In genomic region chr6:16576391-16577368, GRCh38 we compare ENCODE assay signal across 1 cellular context.
TF ChIP-seq lines count a peak whose summit lies in the region.

No MANE protein-coding gene starts in this region.

TF ChIP-seq in HEK293, 187 proteins besides CTCF, POLR2A, EP300 and RAD21 (continued from another document):
- TF ChIP-seq TSHZ1 (tag by site-specific recombination; IDR thresholded peaks at IDR 0.05; ENCODE audit: borderline replicate concordance) (peak; percentile 16; the same call in 1 of the 2 replicates), ZBTB6 (tag by site-specific recombination; IDR thresholded peaks at IDR 0.05) (no peak), ZBTB26 (tag by site-specific recombination; optimal IDR thresholded peaks at IDR 0.05) (no peak), ZNF843 (tag by site-specific recombination; IDR thresholded peaks at IDR 0.05) (peak; percentile 63), FEZF1 (tag by site-specific recombination; IDR thresholded peaks at IDR 0.05) (peak; percentile 64), KLF7 (tag by site-specific recombination; IDR thresholded peaks at IDR 0.05; ENCODE audit: borderline replicate concordance) (no peak), ZNF148 (tag by site-specific recombination; IDR thresholded peaks at IDR 0.05; ENCODE audit: borderline replicate concordance) (no peak), KLF17 (tag by site-specific recombination; IDR thresholded peaks at IDR 0.05) (peak; percentile 63), SALL2 (tag by site-specific recombination; IDR thresholded peaks at IDR 0.05; ENCODE audit: borderline replicate concordance) (no peak), ZNF768 (tag by site-specific recombination; IDR thresholded peaks at IDR 0.05) (no peak), ZNF449 (tag by site-specific recombination; IDR thresholded peaks at IDR 0.05) (no peak), PRDM6 (tag by site-specific recombination; IDR thresholded peaks at IDR 0.05) (peak; percentile 62), ZNF19 (tag by site-specific recombination; IDR thresholded peaks at IDR 0.05; ENCODE audit: low read depth) (no peak), KLF10 (tag by site-specific recombination; IDR thresholded peaks at IDR 0.05) (peak; percentile 85), ZNF670 (tag by site-specific recombination; IDR thresholded peaks at IDR 0.05; ENCODE audit: low read depth) (no peak), ZNF416 (tag by site-specific recombination; IDR thresholded peaks at IDR 0.05) (no peak), ZBTB8A (tag by site-specific recombination; IDR thresholded peaks at IDR 0.05) (peak; percentile 43), ZNF114 (tag by site-specific recombination; IDR thresholded peaks at IDR 0.05) (no peak), ZNF621 (tag by site-specific recombination; IDR thresholded peaks at IDR 0.05) (no peak), SCRT2 (tag by site-specific recombination; IDR thresholded peaks at IDR 0.05) (no peak), ZNF302 (tag by site-specific recombination; IDR thresholded peaks at IDR 0.05; ENCODE audit: low read depth) (no peak), ZNF791 (tag by site-specific recombination; IDR thresholded peaks at IDR 0.05) (no peak), ZNF354C (tag by site-specific recombination; IDR thresholded peaks at IDR 0.05; ENCODE audit: borderline replicate concordance, low read depth) (no peak), PRDM1 (tag by site-specific recombination; IDR thresholded peaks at IDR 0.05) (0 out of 2 replicates have a peak, but pooled peaks have one; percentile 38), ZIC2 (tag by site-specific recombination; IDR thresholded peaks at IDR 0.05) (no peak), ZNF660 (tag by site-specific recombination; IDR thresholded peaks at IDR 0.05) (no peak), WT1 (tag by site-specific recombination; IDR thresholded peaks at IDR 0.05) (peak; percentile 90), ZNF26 (tag by site-specific recombination; IDR thresholded peaks at IDR 0.05) (no peak), ZNF394 (tag by site-specific recombination; IDR thresholded peaks at IDR 0.05; ENCODE audit: borderline replicate concordance) (no peak), ZBTB20 (tag by site-specific recombination; IDR thresholded peaks at IDR 0.05) (peak; percentile 36; the same call in 1 of the 2 replicates), ZSCAN16 (tag by site-specific recombination; IDR thresholded peaks at IDR 0.05) (no peak), KLF1 (tag by site-specific recombination; IDR thresholded peaks at IDR 0.05) (peak; percentile 84)
